ENCODE assay signal across 15 cellular contexts in the genomic region with DNA sequence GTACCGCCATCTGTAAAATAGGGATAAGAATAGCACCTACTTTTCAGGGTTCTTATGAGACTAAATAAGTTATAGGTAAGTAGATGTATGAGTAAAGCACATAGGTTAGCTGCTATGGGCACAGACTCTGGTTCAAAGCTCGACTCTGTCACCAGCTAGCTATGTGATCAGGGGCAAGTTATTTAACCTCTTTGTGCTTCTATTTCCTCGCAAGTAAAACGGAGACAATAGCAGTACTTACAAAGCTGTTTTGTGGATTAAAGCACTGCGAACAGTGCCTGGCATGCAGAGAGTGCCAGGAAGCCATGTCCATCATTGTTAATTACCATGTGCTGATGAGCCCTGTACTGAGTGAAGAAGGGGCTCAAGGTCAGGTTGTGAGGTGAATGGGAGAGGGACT.
"Had no signal": no experiment of that assay in that cellular context is flagged by ENCODE, and none has a peak within 500 bp of the region (broad histone marks: within the 10 kb centered on the region; RNA-seq: fewer than 3 reads in every experiment).

No MANE protein-coding gene starts in this region.

- H3K36me3 ChIP-seq: brain microvascular endothelial cell, spleen had no signal

- H3K27ac ChIP-seq: brain microvascular endothelial cell, spleen had no signal

- DNase-seq: activated CD4-positive, CD25-positive, alpha-beta regulatory T cell treated with anti-CD3 and anti-CD28 coated beads, Interleukin-2, amount 50 U/mL, for 72 hours; activated CD8-positive, alpha-beta memory T cell treated with anti-CD3 and anti-CD28 coated beads, Interleukin-2, amount 50 U/mL, for 4 hours; activated CD8-positive, alpha-beta T cell treated with anti-CD3 and anti-CD28 coated beads for 36 hours; activated naive CD4-positive, alpha-beta T cell treated with anti-CD3 and anti-CD28 coated beads, Interleukin-2, amount 50 U/mL, for 16 hours; amygdala; brain microvascular endothelial cell; hypothalamus; mammary epithelial cell; mucosa of descending colon; spleen; stimulated activated CD4-positive, alpha-beta T cell treated with anti-CD3 and anti-CD28 coated beads, Interleukin-1b, Interleukin-23, amount 100 ng/mL, for 48 hours; substantia nigra; trophoblast cell had no signal

- H3K9me3 ChIP-seq: mucosa of descending colon had no signal

- H3K27me3 ChIP-seq: brain microvascular endothelial cell had no signal

- H3K27ac Mint-ChIP-seq: natural killer cell treated with Interleukin-12 subunit alpha and Interleukin-12 subunit beta and Interleukin-15 and Interleukin-18, amount 100 ng/mL, for 72 hours had no signal

- H3K9me3 Mint-ChIP-seq: activated CD8-positive, alpha-beta T cell treated with anti-CD3 and anti-CD28 coated beads for 36 hours; natural killer cell treated with Interleukin-12 subunit alpha and Interleukin-12 subunit beta and Interleukin-15 and Interleukin-18, amount 100 ng/mL, for 72 hours had no signal

- H3K36me3 Mint-ChIP-seq: natural killer cell treated with Interleukin-12 subunit alpha and Interleukin-12 subunit beta and Interleukin-15 and Interleukin-18, amount 100 ng/mL, for 72 hours; stimulated activated memory B cell treated with anti-CD40 and anti-IgM and Interleukin-4, amounts not matched to agents 10 μg/mL and 1 μg/mL and 100 μg/mL, for 72 hours had no signal

- H3K27me3 Mint-ChIP-seq: activated CD8-positive, alpha-beta T cell treated with anti-CD3 and anti-CD28 coated beads for 36 hours had no signal

- H3K4me3 ChIP-seq: mucosa of descending colon, spleen had no signal

- H3K4me3 Mint-ChIP-seq: activated CD8-positive, alpha-beta T cell treated with anti-CD3 and anti-CD28 coated beads for 36 hours; natural killer cell treated with Interleukin-12 subunit alpha and Interleukin-12 subunit beta and Interleukin-15 and Interleukin-18, amount 100 ng/mL, for 72 hours; stimulated activated memory B cell treated with anti-CD40 and anti-IgM and Interleukin-4, amounts not matched to agents 10 μg/mL and 1 μg/mL and 100 μg/mL, for 72 hours had no signal
